ENCODE assay signal across 8 cellular contexts in the genomic region with DNA sequence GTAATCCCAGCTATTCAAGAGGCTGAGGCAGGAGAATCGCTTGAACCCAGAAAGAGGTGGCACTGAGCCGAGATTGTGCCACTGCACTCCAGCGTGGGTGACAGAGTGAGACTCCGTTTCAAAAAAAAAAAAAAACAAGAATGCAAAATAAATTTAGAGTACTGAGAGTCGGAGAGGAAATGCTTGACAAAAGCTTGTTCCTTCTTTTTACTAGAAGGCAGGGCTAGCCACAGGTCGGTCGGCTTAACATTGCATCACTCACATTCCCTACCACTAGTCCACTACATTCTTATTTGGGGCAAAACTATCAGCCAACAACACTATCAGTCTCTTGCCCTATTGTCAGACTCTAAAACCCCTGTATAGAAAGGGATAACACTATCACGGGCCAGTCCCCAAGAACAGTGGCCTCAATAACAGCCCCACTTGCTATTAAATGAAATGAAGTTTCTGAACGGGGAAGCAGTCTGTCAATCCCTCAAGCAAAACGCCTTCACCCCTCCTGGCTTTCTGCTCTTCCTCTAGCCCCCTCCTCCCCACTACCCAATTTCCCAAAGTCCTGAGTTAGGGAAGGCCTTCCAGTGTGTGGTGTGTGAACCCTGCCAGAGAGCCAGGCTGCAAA. TPM values are rescaled to one million over a fixed set of nuclear protein-coding genes. Genes with fewer than 3 reads are reported as not detected.
A peak's percentile ranks its signal among the peaks of the same experiment; 100 is the strongest.
DNase-seq lines count a peak whose midpoint lies in the region; FAIRE-seq and TF ChIP-seq lines count a peak whose summit lies in the region.

No MANE protein-coding gene starts in this region.

- H3K27ac ChIP-seq in OCI-LY7 (ENCODE audit: low read depth, low read length, poor library complexity, severe bottlenecking) (peak overlapping the region; percentile 77), mucosa of rectum (ENCODE audit: low read depth in 2 of 2, low read length in 2 of 2) (peak overlapping the region; percentile 99)

- DNase-seq in GM12891 (ENCODE audit: insufficient read length, low spot score), result no peak
- peak; percentile 71 for DNase-seq in OCI-LY7 (ENCODE audit: low spot score)
- peak; percentile 40 for DNase-seq in dermis blood vessel endothelial cell
- DNase-seq in NCI-H2171 treated with DMSO at 0.1 percent for 48 hours (lab: John Stamatoyannopoulos, UW), result no peak
- no peak for DNase-seq in stimulated activated CD4-positive, alpha-beta T cell treated with anti-CD3 and anti-CD28 coated beads, Interleukin-12 subunit alpha, Interleukin-12 subunit beta, amount 100 ng/mL, for 4 hours
- DNase-seq in frontal cortex (ENCODE audit: low spot score in 2 of 2), result no peak
- DNase-seq in NCI-H2171 (lab: John Stamatoyannopoulos, UW), result no peak

- H3K9ac ChIP-seq in mucosa of rectum (ENCODE audit: low read depth in 1 of 2, low read length in 2 of 2), result peak overlapping the region; percentile 90 to 96

- FAIRE-seq in GM12891 (lab: Jason Lieb, UNC) (peak; percentile 40), frontal cortex (lab: Jason Lieb, UNC) (no peak)

- H4K20me1 ChIP-seq in OCI-LY7 (ENCODE audit: insufficient read depth, low read length), result no peaks in the 10 kb centered on the region

- no peaks in the 10 kb centered on the region for H3K27me3 ChIP-seq in mucosa of rectum (ENCODE audit: control insufficient read depth in 2 of 2, insufficient read depth in 2 of 2, low read length in 2 of 2)

- H3K79me2 ChIP-seq in OCI-LY7 (ENCODE audit: insufficient read depth, low read depth, low read length), result peaks cover 23% of the 10 kb centered on the region; the same call in 1 of the 2 replicates

- H3K4me3 ChIP-seq in OCI-LY7 (ENCODE audit: low read depth, low read length, poor library complexity, severe bottlenecking) (peak overlapping the region; percentile 81), mucosa of rectum (ENCODE audit: low read length in 2 of 2) (peak overlapping the region; percentile 80 to 91)

- CTCF ChIA-PET in OCI-LY7 (lab: Charles Lee; ENCODE audit: unreplicated experiment), result interaction anchor here (0.8 to 3.4 kb wide), 4 partner anchors 14 to 244 kb away, joined by 3 to 35 read pairs (median 6); no protein-coding TSS in a partner anchor

- TF ChIP-seq POLR2A in GM12891 (IDR thresholded peaks at IDR 0.05; ENCODE audit: low read depth, low read length), result no peak

- H3K9me3 ChIP-seq in OCI-LY7 (ENCODE audit: low read length) (no peaks in the 10 kb centered on the region), mucosa of rectum (ENCODE audit: control insufficient read depth in 2 of 2, low read length in 2 of 2) (no peaks in the 10 kb centered on the region)

- H3K4me1 ChIP-seq in OCI-LY7 (ENCODE audit: insufficient read depth, low read length, poor library complexity, severe bottlenecking) (peaks cover 40% of the 10 kb centered on the region), mucosa of rectum (ENCODE audit: control insufficient read depth in 2 of 2, insufficient read depth in 2 of 2, low read length in 2 of 2) (peaks cover 29 to 36% of the 10 kb centered on the region in 2 donors)

- peak overlapping the region; percentile 65; the same call in 1 of the 2 replicates for H2AFZ ChIP-seq in OCI-LY7 (ENCODE audit: low read length)

- POLR2A ChIA-PET in OCI-LY7 (lab: Charles Lee), result interaction anchor here (0.6 to 4.2 kb wide), 16 partner anchors 11 to 301 kb away, joined by 3 to 85 read pairs (median 5); partner anchors contain the start of genes ANKRD52, IL23A, RBMS2 and SMARCC2

- BruUV-seq in OCI-LY7 (replicated peaks; lab: Mats Ljungman, UMichigan), result TSS peak; percentile 85

- H3K36me3 ChIP-seq in OCI-LY7 (ENCODE audit: insufficient read depth, low read length) (peaks cover 9% of the 10 kb centered on the region), mucosa of rectum (ENCODE audit: control insufficient read depth in 2 of 2, insufficient read depth in 2 of 2, low read length in 2 of 2) (peaks cover 3 to 5% of the 10 kb centered on the region in 2 donors)

- intact Hi-C loops in OCI-LY7 (cut with micrococcal nuclease; ENCODE audit: unreplicated experiment), result loop anchor here (2.0 kb wide), 1 partner anchor 14 kb away; no protein-coding TSS in a partner anchor

- no peak for TF ChIP-seq CTCF in OCI-LY7 (conservative IDR thresholded peaks at IDR 0.05; ENCODE audit: low read length)

- H3K4me2 ChIP-seq in OCI-LY7 (ENCODE audit: low read length), result peak overlapping the region; percentile 100

- no peaks in the 10 kb centered on the region for H3K9me2 ChIP-seq in OCI-LY7 (ENCODE audit: insufficient read depth, low read length)

TF ChIP-seq in GM12891, 5 proteins besides CTCF, POLR2A, EP300 and RAD21:
- TF ChIP-seq PAX5 (IDR thresholded peaks at IDR 0.05; ENCODE audit: insufficient read depth, low read length, severe bottlenecking) (no peak), SPI1 (IDR thresholded peaks at IDR 0.05; ENCODE audit: low read depth, low read length) (peak; percentile 33; the same call in 1 of the 2 replicates)

RNA-seq across cellular contexts. Expression of gene RNF41, which starts 1.0 kb away (rescaled TPM):
- 14.9 TPM for polyA plus RNA-seq in GM12891 (2012; ENCODE audit: low read depth, missing spikeins)
- total RNA-seq in OCI-LY7 (2014; rRNA removed; shearing (Covaris generic)), result 63.8 and 76.1 TPM in 2 replicates
- total RNA-seq in OCI-LY7 (2022), result 43.7 and 45.6 TPM in 2 replicates
- total RNA-seq in dermis blood vessel endothelial cell, result 102 and 119 TPM in 2 replicates
- 53.0 TPM for total RNA-seq in frontal cortex

RNA-seq across cellular contexts. Expression of gene NABP2, which starts 3.4 kb away (rescaled TPM):
- polyA plus RNA-seq in GM12891 (2012; ENCODE audit: low read depth, missing spikeins), result 39.2 TPM
- 37.5 and 46.0 TPM in 2 replicates for total RNA-seq in OCI-LY7 (2014; rRNA removed; shearing (Covaris generic))
- total RNA-seq in OCI-LY7 (2022), result 54.1 and 61.1 TPM in 2 replicates
- 24.8 and 32.9 TPM in 2 replicates for total RNA-seq in dermis blood vessel endothelial cell
- 26.9 TPM for total RNA-seq in frontal cortex

RNA-seq across cellular contexts. Expression of gene SLC39A5, which starts 9.1 kb away (rescaled TPM):
- 0.24 TPM for polyA plus RNA-seq in GM12891 (2012; ENCODE audit: low read depth, missing spikeins)
- 0.76 and 2.5 TPM in 2 replicates for total RNA-seq in OCI-LY7 (2014; rRNA removed; shearing (Covaris generic))
- 1.2 and 1.4 TPM in 2 replicates for total RNA-seq in OCI-LY7 (2022)
- total RNA-seq in dermis blood vessel endothelial cell, result not detected in 2 replicates
- not detected for total RNA-seq in frontal cortex

RNA-seq across cellular contexts. Expression of gene SMARCC2, which starts 31.4 kb away (rescaled TPM):
- polyA plus RNA-seq in GM12891 (2012; ENCODE audit: low read depth, missing spikeins), result 35.4 TPM
- 59.7 and 68.3 TPM in 2 replicates for total RNA-seq in OCI-LY7 (2014; rRNA removed; shearing (Covaris generic))
- total RNA-seq in OCI-LY7 (2022) (137 and 162 TPM in 2 replicates), dermis blood vessel endothelial cell (47.5 and 51.2 TPM in 2 replicates), frontal cortex (93.3 TPM)

RNA-seq across cellular contexts. Expression of gene ANKRD52, which starts 37.5 kb away (rescaled TPM):
- 14.7 TPM for polyA plus RNA-seq in GM12891 (2012; ENCODE audit: low read depth, missing spikeins)
- total RNA-seq in OCI-LY7 (2014; rRNA removed; shearing (Covaris generic)), result 7.0 and 11.7 TPM in 2 replicates
- 35.0 and 35.6 TPM in 2 replicates for total RNA-seq in OCI-LY7 (2022)
- total RNA-seq in dermis blood vessel endothelial cell, result 23.0 and 31.5 TPM in 2 replicates
- 10.2 TPM for total RNA-seq in frontal cortex

Comparison
In these comparisons a context has a peak if more than half of its experiments do, and no peak if none do; other contexts are left out.
1. DNase-seq: peak in OCI-LY7 (single experiment) and dermis blood vessel endothelial cell (single experiment); none in GM12891 (single experiment), NCI-H2171 treated with DMSO at 0.1 percent for 48 hours (single experiment), stimulated activated CD4-positive, alpha-beta T cell treated with anti-CD3 and anti-CD28 coated beads, Interleukin-12 subunit alpha, Interleukin-12 subunit beta, amount 100 ng/mL, for 4 hours (single experiment), frontal cortex (0 of 2) and NCI-H2171 (single experiment).